In the genomic region with DNA sequence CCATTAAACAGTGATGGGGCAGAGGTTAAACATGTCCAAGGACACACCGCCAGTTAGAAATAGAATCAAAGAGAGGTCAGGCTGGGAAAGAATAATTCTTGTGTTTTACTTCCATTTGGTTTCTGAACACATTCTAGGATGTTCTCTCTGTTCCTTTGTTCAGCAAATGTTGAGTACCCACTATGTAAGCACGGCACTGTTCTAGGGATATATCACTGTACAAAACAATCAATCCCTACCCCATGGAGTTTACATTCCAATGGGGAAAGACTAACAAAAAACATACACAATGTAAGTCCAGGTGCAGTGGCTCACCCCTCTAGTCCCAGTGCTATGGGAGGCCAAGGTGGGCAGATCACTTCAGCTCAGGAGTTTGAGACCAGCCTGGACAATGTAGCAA, we compare ENCODE assay signal across 38 cellular contexts. TPM values are rescaled to one million over a fixed set of nuclear protein-coding genes. Genes with fewer than 3 reads are reported as not detected.
"Had no signal": no experiment of that assay in that cellular context is flagged by ENCODE, and none has a peak within 500 bp of the region (broad histone marks: within the 10 kb centered on the region; RNA-seq: fewer than 3 reads in every experiment).

No MANE protein-coding gene starts in this region.

- H3K4me2 ChIP-seq: KMS-11 had no signal

- DNase-seq: Karpas-422, Kasumi-1, MG63, MM.1S, MV-4-11, NCI-H1048, NCI-H1092, NCI-H1092 treated with DMSO at 0.1 percent for 48 hours, NCI-H1105, NCI-H1105 treated with DMSO at 0.1 percent for 48 hours, NCI-H1417, NCI-H1417 treated with DMSO at 0.1 percent for 48 hours, NCI-H1436, NCI-H1436 treated with DMSO at 0.1 percent for 48 hours, NCI-H146, NCI-H1694, NCI-H1694 treated with DMSO at 0.1 percent for 48 hours, NCI-H187, NCI-H187 treated with DMSO at 0.1 percent for 48 hours, NCI-H1930, NCI-H2029, NCI-H2029 treated with DMSO at 0.1 percent for 48 hours, NCI-H2081, NCI-H2081 treated with DMSO at 0.1 percent for 48 hours, NCI-H2107, NCI-H2171, NCI-H2171 treated with DMSO at 0.1 percent for 48 hours, NCI-H2227 treated with DMSO at 0.1 percent for 48 hours, NCI-H226, NCI-H345, NCI-H446, NCI-H446 treated with DMSO at 0.1 percent for 48 hours, NCI-H510A had no signal

- H3K36me3 ChIP-seq: MG63 had no signal

- H3K9ac ChIP-seq: KMS-11 had no signal

- H3K9me3 ChIP-seq: MG63 had no signal

- H3K4me3 ChIP-seq: MG63 had no signal

- H3K27ac ChIP-seq: KMS-11 had no signal

- H3K27me3 ChIP-seq: MG63 had no signal

RNA-seq across cellular contexts. Expression of gene MYOCOS, which starts 6.2 kb away (rescaled TPM):
- total RNA-seq: LHCN-M2, M059J, NCI-H460 had no signal

RNA-seq across cellular contexts. Expression of gene MYOC, which starts 24.3 kb away (rescaled TPM):
- total RNA-seq: LHCN-M2, M059J, MCF 10A, NCI-H460 had no signal
